Comparison of ENCODE assay signal across 1 cellular context in the genomic region with DNA sequence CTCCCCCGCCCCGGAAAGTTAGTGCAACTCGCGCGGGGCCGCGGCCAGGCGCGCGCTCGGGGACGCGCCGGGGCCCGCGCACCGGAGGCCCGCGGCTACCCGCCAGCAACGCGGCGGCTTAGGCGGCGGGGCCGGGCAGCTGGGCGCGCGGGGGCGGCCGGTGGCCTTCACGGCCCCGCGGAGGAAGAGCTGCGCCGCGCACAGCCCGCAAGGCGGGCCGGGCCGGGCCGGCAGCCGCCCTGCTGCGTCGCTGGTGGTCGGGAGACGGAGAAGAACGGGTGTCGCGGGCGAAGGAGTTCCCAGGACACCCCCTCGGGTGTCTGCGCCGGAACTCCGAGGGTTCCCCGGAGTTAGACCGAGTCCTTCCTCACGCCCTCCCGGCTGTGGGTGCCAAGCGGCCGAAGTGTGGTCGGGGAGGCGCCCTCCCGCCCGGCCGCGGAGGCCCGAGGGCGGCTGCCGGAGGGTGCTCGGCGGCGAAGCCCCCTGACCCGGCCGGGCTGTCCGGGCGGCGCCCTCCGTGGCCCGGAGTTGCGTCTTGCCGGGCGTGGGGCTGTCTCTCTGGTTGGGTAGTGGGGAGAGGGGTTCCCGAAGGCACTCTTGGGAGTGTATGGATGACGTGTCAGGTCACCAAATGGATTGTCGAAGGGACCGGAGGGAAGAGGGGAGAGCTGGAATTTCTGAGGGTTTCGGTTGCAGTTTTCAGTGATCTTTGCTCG.
TF ChIP-seq lines count a peak whose summit lies in the region.

No MANE protein-coding gene starts in this region.

TF ChIP-seq in GM23338, 12 proteins besides CTCF, POLR2A, EP300 and RAD21 (continued from another document):
- no peak for TF ChIP-seq ZNF331 (CRISPR knock-in tag; IDR thresholded peaks at IDR 0.05; ENCODE audit: low read depth)
- TF ChIP-seq, protein P1, sequence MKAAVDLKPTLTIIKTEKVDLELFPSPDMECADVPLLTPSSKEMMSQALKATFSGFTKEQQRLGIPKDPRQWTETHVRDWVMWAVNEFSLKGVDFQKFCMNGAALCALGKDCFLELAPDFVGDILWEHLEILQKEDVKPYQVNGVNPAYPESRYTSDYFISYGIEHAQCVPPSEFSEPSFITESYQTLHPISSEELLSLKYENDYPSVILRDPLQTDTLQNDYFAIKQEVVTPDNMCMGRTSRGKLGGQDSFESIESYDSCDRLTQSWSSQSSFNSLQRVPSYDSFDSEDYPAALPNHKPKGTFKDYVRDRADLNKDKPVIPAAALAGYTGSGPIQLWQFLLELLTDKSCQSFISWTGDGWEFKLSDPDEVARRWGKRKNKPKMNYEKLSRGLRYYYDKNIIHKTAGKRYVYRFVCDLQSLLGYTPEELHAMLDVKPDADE (IDR thresholded peaks at IDR 0.05), result no peak
- TF ChIP-seq CREB1 (CRISPR knock-in tag; IDR thresholded peaks at IDR 0.05; ENCODE audit: low read depth), result peak; percentile 93
- no peak for TF ChIP-seq NANOG (IDR thresholded peaks at IDR 0.05; ENCODE audit: borderline replicate concordance)
